ENCODE assay signal across 8 cellular contexts in the genomic region with DNA sequence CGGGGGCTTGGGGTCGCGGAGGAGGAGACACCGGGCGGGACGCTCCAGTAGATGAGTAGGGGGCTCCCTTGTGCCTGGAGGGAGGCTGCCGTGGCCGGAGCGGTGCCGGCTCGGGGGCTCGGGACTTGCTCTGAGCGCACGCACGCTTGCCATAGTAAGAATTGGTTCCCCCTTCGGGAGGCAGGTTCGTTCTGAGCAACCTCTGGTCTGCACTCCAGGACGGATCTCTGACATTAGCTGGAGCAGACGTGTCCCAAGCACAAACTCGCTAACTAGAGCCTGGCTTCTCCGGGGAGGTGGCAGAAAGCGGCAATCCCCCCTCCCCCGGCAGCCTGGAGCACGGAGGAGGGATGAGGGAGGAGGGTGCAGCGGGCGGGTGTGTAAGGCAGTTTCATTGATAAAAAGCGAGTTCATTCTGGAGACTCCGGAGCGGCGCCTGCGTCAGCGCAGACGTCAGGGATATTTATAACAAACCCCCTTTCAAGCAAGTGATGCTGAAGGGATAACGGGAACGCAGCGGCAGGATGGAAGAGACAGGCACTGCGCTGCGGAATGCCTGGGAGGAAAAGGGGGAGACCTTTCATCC. TPM values are rescaled to one million over a fixed set of nuclear protein-coding genes. Genes with fewer than 3 reads are reported as not detected.
DNase-seq lines count a peak whose midpoint lies in the region; TF ChIP-seq lines count a peak whose summit lies in the region.

No MANE protein-coding gene starts in this region.

- no peaks in the 10 kb centered on the region for H3K27me3 ChIP-seq in stomach

- H3K4me1 ChIP-seq in stomach: peaks cover 27 to 67% (median 55%) of the 10 kb centered on the region in 4 donors

- DNase-seq in NCI-H345 (lab: John Stamatoyannopoulos, UW) (peak; percentile 53), NCI-H345 treated with DMSO at 0.1 percent for 48 hours (lab: John Stamatoyannopoulos, UW; ENCODE audit: unreplicated experiment) (no peak), NCI-H2171 (lab: John Stamatoyannopoulos, UW) (peak; percentile 43), endothelial cell (ENCODE audit: low spot score) (no peak), mesothelial cell of epicardium (ENCODE audit: low spot score in 2 of 2, unreplicated experiment in 2 of 2) (no peak), stomach (no peak), germinal center (ENCODE audit: low spot score) (no peak)
- peak; percentile 61 for DNase-seq in activated CD4-positive, alpha-beta memory T cell treated with anti-CD3 and anti-CD28 coated beads, Interleukin-2, amount 10 ng/mL, durations not matched to agents 7 days and 5 days

- peak in 2 of 4 donors; percentile 10 to 12 for TF ChIP-seq POLR2A in stomach (IDR thresholded peaks at IDR 0.05)

- WGBS in stomach, 5 donors: 0 to 1% (median 1%) methylated on average over 31 to 38 of the region's 38 CpGs

- TF ChIP-seq EP300 in stomach (IDR thresholded peaks at IDR 0.05): peak; percentile 94

- peak overlapping the region; percentile 66 to 97 (median 97) for H3K27ac ChIP-seq in stomach

- peak overlapping the region; percentile 74 for H3K4me3 Mint-ChIP-seq in activated CD4-positive, alpha-beta memory T cell treated with anti-CD3 and anti-CD28 coated beads, Interleukin-2, amount 10 ng/mL, durations not matched to agents 7 days and 5 days
- H3K4me3 Mint-ChIP-seq in endothelial cell (ENCODE audit: unreplicated experiment) (peak overlapping the region; percentile 89), mesothelial cell of epicardium (peak overlapping the region; percentile 94)

- intact Hi-C loops in stomach (cut with DNase I; ENCODE audit: low total_unique reads): no loop called here

- H3K4me1 Mint-ChIP-seq in activated CD4-positive, alpha-beta memory T cell treated with anti-CD3 and anti-CD28 coated beads, Interleukin-2, amount 10 ng/mL, durations not matched to agents 7 days and 5 days: peaks cover 48% of the 10 kb centered on the region
- H3K4me1 Mint-ChIP-seq in endothelial cell (ENCODE audit: unreplicated experiment): peaks cover 18% of the 10 kb centered on the region
- H3K4me1 Mint-ChIP-seq in mesothelial cell of epicardium: peaks cover 41% of the 10 kb centered on the region

- H3K27ac Mint-ChIP-seq in activated CD4-positive, alpha-beta memory T cell treated with anti-CD3 and anti-CD28 coated beads, Interleukin-2, amount 10 ng/mL, durations not matched to agents 7 days and 5 days: peak overlapping the region; percentile 88
- H3K27ac Mint-ChIP-seq in endothelial cell (ENCODE audit: unreplicated experiment): peak overlapping the region; percentile 83
- H3K27ac Mint-ChIP-seq in mesothelial cell of epicardium: peak overlapping the region; percentile 100

- no peaks in the 10 kb centered on the region for H3K9me3 ChIP-seq in stomach

- no peak for TF ChIP-seq CTCF in endothelial cell (IDR thresholded peaks at IDR 0.05; ENCODE audit: unreplicated experiment)
- TF ChIP-seq CTCF in mesothelial cell of epicardium (IDR thresholded peaks at IDR 0.05; ENCODE audit: unreplicated experiment): no peak
- no peak for TF ChIP-seq CTCF in stomach (IDR thresholded peaks at IDR 0.05)

- peaks cover 63% of the 10 kb centered on the region for H3K27me3 Mint-ChIP-seq in activated CD4-positive, alpha-beta memory T cell treated with anti-CD3 and anti-CD28 coated beads, Interleukin-2, amount 10 ng/mL, durations not matched to agents 7 days and 5 days
- peaks cover 38% of the 10 kb centered on the region for H3K27me3 Mint-ChIP-seq in endothelial cell (ENCODE audit: unreplicated experiment)
- H3K27me3 Mint-ChIP-seq in mesothelial cell of epicardium (ENCODE audit: low read depth): peaks cover 27% of the 10 kb centered on the region

- H3K4me3 ChIP-seq in stomach: peak overlapping the region; percentile 65 to 93 (median 72)

- CTCF ChIA-PET in activated CD4-positive, alpha-beta memory T cell treated with anti-CD3 and anti-CD28 coated beads, Interleukin-2, amount 10 ng/mL, durations not matched to agents 7 days and 5 days (lab: Charles Lee): no interaction called here

- peaks cover 12 to 24% (median 20%) of the 10 kb centered on the region in 4 donors for H3K36me3 ChIP-seq in stomach

- POLR2A ChIA-PET in activated CD4-positive, alpha-beta memory T cell treated with anti-CD3 and anti-CD28 coated beads, Interleukin-2, amount 10 ng/mL, durations not matched to agents 7 days and 5 days (lab: Charles Lee): no interaction called here

- peaks cover 13% of the 10 kb centered on the region for H3K36me3 Mint-ChIP-seq in activated CD4-positive, alpha-beta memory T cell treated with anti-CD3 and anti-CD28 coated beads, Interleukin-2, amount 10 ng/mL, durations not matched to agents 7 days and 5 days (ENCODE audit: low read depth)
- peaks cover 6% of the 10 kb centered on the region for H3K36me3 Mint-ChIP-seq in endothelial cell (ENCODE audit: low read depth, unreplicated experiment)
- peaks cover 17% of the 10 kb centered on the region for H3K36me3 Mint-ChIP-seq in mesothelial cell of epicardium

- H3K9me3 Mint-ChIP-seq in activated CD4-positive, alpha-beta memory T cell treated with anti-CD3 and anti-CD28 coated beads, Interleukin-2, amount 10 ng/mL, durations not matched to agents 7 days and 5 days: no peaks in the 10 kb centered on the region
- no peaks in the 10 kb centered on the region for H3K9me3 Mint-ChIP-seq in endothelial cell (ENCODE audit: unreplicated experiment)
- no peaks in the 10 kb centered on the region for H3K9me3 Mint-ChIP-seq in mesothelial cell of epicardium

RNA-seq across cellular contexts. Expression of a gene that starts 0.6 kb away (rescaled TPM):
- total RNA-seq in activated CD4-positive, alpha-beta memory T cell treated with anti-CD3 and anti-CD28 coated beads, Interleukin-2, amount 10 ng/mL, durations not matched to agents 7 days and 5 days: 10 to 100 TPM; 49.7 to 53.5 TPM
- total RNA-seq in endothelial cell (ENCODE audit: unreplicated experiment) (41.5 TPM), mesothelial cell of epicardium (789 to 796 TPM (median 796 TPM) in 3 replicates), stomach (1,000 to 10,000 TPM in 1 of 5 donors, 100 to 1,000 TPM in 4; 134 to 1,274 (median 649) TPM)
- polyA plus RNA-seq in stomach: 10 to 100 TPM; 62.2 to 82.0 (median 77.1) TPM

Comparison
In these comparisons a context has a peak if more than half of its experiments do, and no peak if none do; other contexts are left out.
1. DNase-seq: peak in NCI-H345 (single experiment), NCI-H2171 (single experiment) and activated CD4-positive, alpha-beta memory T cell treated with anti-CD3 and anti-CD28 coated beads, Interleukin-2, amount 10 ng/mL, durations not matched to agents 7 days and 5 days (single experiment); none in NCI-H345 treated with DMSO at 0.1 percent for 48 hours (single experiment), endothelial cell (single experiment), mesothelial cell of epicardium (0 of 2), stomach (single experiment) and germinal center (single experiment).
2. Peak in every context shown above with its lines, with median percentiles within 50 percentile points of each other: H3K27ac Mint-ChIP-seq and H3K4me3 Mint-ChIP-seq.